ENCODE assay signal across 16 cellular contexts in genomic region chr3:8579943-8580342, GRCh38.
"Had no signal": no experiment of that assay in that cellular context is flagged by ENCODE, and none has a peak within 500 bp of the region (broad histone marks: within the 10 kb centered on the region; RNA-seq: fewer than 3 reads in every experiment).

No MANE protein-coding gene starts in this region.

- H3K27me3 ChIP-seq: dorsolateral prefrontal cortex, left lung, neutrophil, right atrium auricular region, spleen, suprapubic skin had no signal

- H3K27ac ChIP-seq: dorsolateral prefrontal cortex, left lung, neutrophil, parathyroid adenoma, spleen, suprapubic skin had no signal

- H3K9me3 ChIP-seq: left lung, mucosa of descending colon, neutrophil, right atrium auricular region, spleen, suprapubic skin had no signal

- H3K36me3 ChIP-seq: left lung, neutrophil, suprapubic skin had no signal

- DNase-seq: cerebellar nuclear complex; dorsolateral prefrontal cortex; effector CD4-positive, alpha-beta T cell; head of caudate nucleus; kidney; left lung; mucosa of descending colon; naive B cell; spleen; stimulated activated CD4-positive, alpha-beta T cell treated with anti-CD3 and anti-CD28 coated beads, Interleukin-4, amount 100 ng/mL, for 4 hours had no signal

- H3K4me1 ChIP-seq: left lung, parathyroid adenoma had no signal

- ATAC-seq: left lung; mucosa of descending colon; natural killer cell treated with Interleukin-12 subunit alpha and Interleukin-12 subunit beta and Interleukin-15 and Interleukin-18, amount 100 ng/mL, for 72 hours; sciatic nerve had no signal

- H2AFZ ChIP-seq: parathyroid adenoma had no signal

- H3K4me3 ChIP-seq: dorsolateral prefrontal cortex, left lung, mucosa of descending colon, right atrium auricular region, spleen, suprapubic skin had no signal

- H3K9ac ChIP-seq: parathyroid adenoma had no signal

- H3K79me2 ChIP-seq: parathyroid adenoma had no signal
